ENCODE assay signal across 25 cellular contexts in the genomic region with DNA sequence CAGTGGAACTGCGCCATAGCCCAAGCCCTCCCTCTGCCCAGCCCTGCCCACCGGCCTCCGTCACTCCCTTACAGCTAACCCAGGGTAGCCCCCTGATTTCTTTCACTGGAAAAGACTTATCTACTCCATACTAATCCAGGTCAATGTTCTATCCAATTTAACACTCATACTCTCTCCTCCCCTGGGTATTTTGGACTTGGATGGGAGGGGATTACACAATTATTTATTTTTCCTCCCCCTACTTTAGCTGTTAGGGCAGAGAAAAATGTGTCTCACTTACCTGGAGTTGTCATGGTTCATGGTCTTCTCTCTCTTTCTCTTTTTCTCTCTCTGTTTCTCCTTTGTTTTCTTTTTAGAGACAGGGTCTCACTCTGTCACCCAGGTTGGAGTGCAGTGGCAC.
"Had no signal": no experiment of that assay in that cellular context is flagged by ENCODE, and none has a peak within 500 bp of the region (broad histone marks: within the 10 kb centered on the region; RNA-seq: fewer than 3 reads in every experiment).

No MANE protein-coding gene starts in this region.

- DNase-seq: colonic mucosa; cortex of kidney; effector CD8-positive, alpha-beta T cell; effector memory CD8-positive, alpha-beta T cell; endodermal cell; erythroblast; esophagus squamous epithelium; foreskin fibroblast; foreskin melanocyte; gastrocnemius medialis; heart left ventricle; hypothalamus; immature natural killer cell; islet precursor cell; kidney; kidney glomerular epithelial cell; left colon; left lung; left ventricle myocardium superior; mammary epithelial cell; mesendoderm; midbrain had no signal

- H3K4me1 Mint-ChIP-seq: endodermal cell, immature natural killer cell, memory B cell had no signal

- H3K4me3 Mint-ChIP-seq: dendritic cell treated with granulocyte-macrophage colony-stimulating factor and Interleukin-4, amounts not matched to agents 40 ng/mL and 50 ng/mL, for 4 days; effector memory CD8-positive, alpha-beta T cell; endodermal cell; immature natural killer cell; memory B cell had no signal

- H3K36me3 Mint-ChIP-seq: immature natural killer cell, memory B cell had no signal

- ATAC-seq: effector memory CD8-positive, alpha-beta T cell; esophagus mucosa; gastrocnemius medialis; heart left ventricle; left colon; left lung; left ventricle myocardium superior had no signal

- H3K27ac Mint-ChIP-seq: dendritic cell treated with granulocyte-macrophage colony-stimulating factor and Interleukin-4, amounts not matched to agents 40 ng/mL and 50 ng/mL, for 4 days; effector memory CD8-positive, alpha-beta T cell; endodermal cell; immature natural killer cell; memory B cell had no signal

- H3K9me3 Mint-ChIP-seq: dendritic cell treated with granulocyte-macrophage colony-stimulating factor and Interleukin-4, amounts not matched to agents 40 ng/mL and 50 ng/mL, for 4 days; endodermal cell; immature natural killer cell; memory B cell had no signal
